ENCODE assay signal across 19 cellular contexts in genomic region chr1:219480011-219480410, GRCh38.
A peak's percentile ranks its signal among the peaks of the same experiment; 100 is the strongest.
DNase-seq lines count a peak whose midpoint lies in the region; ATAC-seq and TF ChIP-seq lines count a peak whose summit lies in the region.
"Had no signal": no experiment of that assay in that cellular context is flagged by ENCODE, and none has a peak within 500 bp of the region (broad histone marks: within the 10 kb centered on the region; RNA-seq: fewer than 3 reads in every experiment).

No MANE protein-coding gene starts in this region.

- H3K27me3 ChIP-seq in upper lobe of right lung, result no peaks in the 10 kb centered on the region
- H3K27me3 ChIP-seq: MG63 had no signal

- intact Hi-C loops in mucosa of descending colon (cut with DNase I, micrococcal nuclease) (no loop called here), upper lobe of right lung (cut with DNase I) (no loop called here)

- H3K36me3 Mint-ChIP-seq in nephron progenitor cell (ENCODE audit: low read depth), result no peaks in the 10 kb centered on the region

- H3K9me3 ChIP-seq in mucosa of descending colon (no peaks in the 10 kb centered on the region), upper lobe of right lung (no peaks in the 10 kb centered on the region)
- H3K9me3 ChIP-seq: MG63 had no signal

- peak; percentile 8 for DNase-seq in ELR (ENCODE audit: low read depth)
- peak; percentile 2 for DNase-seq in NCI-H226
- peak; percentile 36 for DNase-seq in astrocyte of the hippocampus (ENCODE audit: low read depth, low spot score)
- DNase-seq in kidney tubule cell (ENCODE audit: low spot score), result peak; percentile 15
- DNase-seq in mucosa of descending colon, result no peak
- DNase-seq in nephron progenitor cell, result no peak
- DNase-seq in upper lobe of right lung, result no peak
- DNase-seq: GF-D8, Kasumi-1, MG63, NCI-H1105 treated with DMSO at 0.1 percent for 48 hours, NCI-H2029, NCI-H526 treated with DMSO at 0.1 percent for 48 hours, SHP77 had no signal

- ATAC-seq in mucosa of descending colon (no peak), HG02852 (IDR thresholded peaks at IDR 0.05; ENCODE audit: unreplicated experiment) (no peak), upper lobe of right lung (no peak)
- ATAC-seq: HepG2, K562, Panc1 had no signal

- H3K27me3 Mint-ChIP-seq in nephron progenitor cell (ENCODE audit: low read depth, poor library complexity), result no peaks in the 10 kb centered on the region

- H3K27ac ChIP-seq in upper lobe of right lung, result no peak overlapping the region
- H3K27ac ChIP-seq: RWPE1 had no signal

- H3K9me3 Mint-ChIP-seq in nephron progenitor cell, result no peaks in the 10 kb centered on the region

- H3K4me1 Mint-ChIP-seq in nephron progenitor cell, result peaks cover 10% of the 10 kb centered on the region

- H3K4me3 Mint-ChIP-seq in nephron progenitor cell, result no peak overlapping the region

- H3K4me3 ChIP-seq in mucosa of descending colon (no peak overlapping the region), upper lobe of right lung (no peak overlapping the region)
- H3K4me3 ChIP-seq: K562, MG63 had no signal

- no peak for TF ChIP-seq CTCF in mucosa of descending colon (IDR thresholded peaks at IDR 0.05)
- no peak for TF ChIP-seq CTCF in nephron progenitor cell (IDR thresholded peaks at IDR 0.05)
- no peak for TF ChIP-seq CTCF in upper lobe of right lung (IDR thresholded peaks at IDR 0.05)

- H3K4me1 ChIP-seq in mucosa of descending colon (ENCODE audit: low read depth) (no peaks in the 10 kb centered on the region), upper lobe of right lung (no peaks in the 10 kb centered on the region)

- no peak overlapping the region for H3K27ac Mint-ChIP-seq in nephron progenitor cell

- H3K36me3 ChIP-seq in mucosa of descending colon (ENCODE audit: low read depth) (no peaks in the 10 kb centered on the region), upper lobe of right lung (no peaks in the 10 kb centered on the region)
- H3K36me3 ChIP-seq: MG63 had no signal

Comparison
In these comparisons a context has a peak if more than half of its experiments do, and no peak if none do; other contexts are left out.
1. DNase-seq: peak in ELR (single experiment), NCI-H226 (single experiment), astrocyte of the hippocampus (single experiment) and kidney tubule cell (single experiment); none in mucosa of descending colon (0 of 3), nephron progenitor cell (single experiment) and upper lobe of right lung (single experiment).